In genomic region chr15:40928975-40929729, GRCh38 we compare ENCODE assay signal across 8 cellular contexts. TPM values are rescaled to one million over a fixed set of nuclear protein-coding genes. Genes with fewer than 3 reads are reported as not detected.
A peak's percentile ranks its signal among the peaks of the same experiment; 100 is the strongest.
DNase-seq lines count a peak whose midpoint lies in the region; ATAC-seq and TF ChIP-seq lines count a peak whose summit lies in the region.

Gene DLL4, plus strand, starts transcription at chr15:40929340. Its CDS starts 329 bp downstream, at chr15:40929669.

- peak in 3 of 5 donors; percentile 37 to 49 (median 38) for DNase-seq in CD4-positive, alpha-beta memory T cell
- DNase-seq in NCI-H774 (lab: John Stamatoyannopoulos, UW): peak; percentile 91
- DNase-seq in activated naive CD4-positive, alpha-beta T cell treated with anti-CD3 and anti-CD28 coated beads for 36 hours: peak; percentile 35
- peak; percentile 84 for DNase-seq in cardiac septum (ENCODE audit: low spot score)
- peak; percentile 56 to 79 for DNase-seq in psoas muscle
- DNase-seq in activated CD4-positive, CD25-positive, alpha-beta regulatory T cell treated with anti-CD3 and anti-CD28 coated beads, Interleukin-2, amount 50 U/mL, for 72 hours: no peak

- peak within 1 kb of the TSS; percentile 42 to 57 for H3K4me3 ChIP-seq in CD4-positive, alpha-beta memory T cell (ENCODE audit: low read length in 2 of 2)
- H3K4me3 ChIP-seq in psoas muscle: peak within 1 kb of the TSS; percentile 66

- WGBS in psoas muscle, 3 donors: 1 to 2% (median 1%) methylated on average over 45 to 72 of the region's 72 CpGs

- peaks cover 52% of the 10 kb centered on the region for H3K4me1 ChIP-seq in CD4-positive, alpha-beta memory T cell (ENCODE audit: insufficient read depth, low read length)
- H3K4me1 ChIP-seq in psoas muscle: peaks cover 42% of the 10 kb centered on the region

- peak within 1 kb of the TSS in 1 of 7 donors; percentile 65 for H3K27ac Mint-ChIP-seq in CD4-positive, alpha-beta memory T cell
- no peak within 1 kb of the TSS for H3K27ac Mint-ChIP-seq in activated naive CD4-positive, alpha-beta T cell treated with anti-CD3 and anti-CD28 coated beads for 36 hours

- H3K27ac ChIP-seq in CD4-positive, alpha-beta memory T cell (ENCODE audit: low read depth, low read length): no peak within 1 kb of the TSS
- peak within 1 kb of the TSS; percentile 37 for H3K27ac ChIP-seq in psoas muscle

- intact Hi-C loops in CD4-positive, alpha-beta memory T cell (cut with micrococcal nuclease): loop anchor here (1.0 to 2.0 kb wide), 3 partner anchors 11 to 24 kb away; partner anchors contain the start of gene CHAC1
- intact Hi-C loops in activated naive CD4-positive, alpha-beta T cell treated with anti-CD3 and anti-CD28 coated beads for 36 hours (cut with micrococcal nuclease): loop anchor here (1.0 kb wide), 1 partner anchor 22 kb away; no protein-coding TSS in a partner anchor
- intact Hi-C loops in cardiac septum (cut with DNase I): loop anchor here (1.0 to 2.0 kb wide), 2 partner anchors 11 to 22 kb away; no protein-coding TSS in a partner anchor
- intact Hi-C loops in psoas muscle (cut with DNase I): no loop called here

- peaks cover 33% of the 10 kb centered on the region for H3K27me3 ChIP-seq in CD4-positive, alpha-beta memory T cell (ENCODE audit: insufficient read depth, low read length)
- peaks cover 0 to 75% (median 20%) of the 10 kb centered on the region in 3 donors for H3K27me3 ChIP-seq in psoas muscle (ENCODE audit: insufficient read depth in 3 of 3, low read length in 2 of 3)

- H3K9me3 ChIP-seq in CD4-positive, alpha-beta memory T cell (ENCODE audit: control insufficient read depth in 1 of 2, low read length in 2 of 2): no peaks in the 10 kb centered on the region
- no peaks in the 10 kb centered on the region for H3K9me3 ChIP-seq in psoas muscle

- H3K4me1 Mint-ChIP-seq in CD4-positive, alpha-beta memory T cell: peaks cover 23 to 62% (median 34%) of the 10 kb centered on the region in 4 donors
- peaks cover 40% of the 10 kb centered on the region for H3K4me1 Mint-ChIP-seq in activated naive CD4-positive, alpha-beta T cell treated with anti-CD3 and anti-CD28 coated beads for 36 hours (ENCODE audit: low read depth)

- peaks cover 46 to 54% of the 10 kb centered on the region in 2 donors for H3K27me3 Mint-ChIP-seq in CD4-positive, alpha-beta memory T cell
- peaks cover 66% of the 10 kb centered on the region for H3K27me3 Mint-ChIP-seq in activated naive CD4-positive, alpha-beta T cell treated with anti-CD3 and anti-CD28 coated beads for 36 hours (ENCODE audit: low read depth)

- CTCF ChIA-PET in CD4-positive, alpha-beta memory T cell (lab: Charles Lee; ENCODE audit: partially characterized antibody): interaction anchor here (0.9 to 6.5 kb wide), 4 partner anchors 12 to 26 kb away, joined by 3 to 54 read pairs (median 4); no protein-coding TSS in a partner anchor
- CTCF ChIA-PET in activated naive CD4-positive, alpha-beta T cell treated with anti-CD3 and anti-CD28 coated beads for 36 hours (lab: Charles Lee): interaction anchor here (0.6 to 7.1 kb wide), 6 partner anchors 12 to 394 kb away, joined by 3 to 43 read pairs (median 14); partner anchors contain the start of gene VPS18

- POLR2A ChIA-PET in CD4-positive, alpha-beta memory T cell (lab: Charles Lee; ENCODE audit: partially characterized antibody): interaction anchor here (1.0 to 4.9 kb wide), 4 partner anchors 9 to 21 kb away, joined by 3 to 27 read pairs (median 4); no protein-coding TSS in a partner anchor

- H3K36me3 ChIP-seq in CD4-positive, alpha-beta memory T cell (ENCODE audit: insufficient read depth, low read length): no peaks in the 10 kb centered on the region
- H3K36me3 ChIP-seq in psoas muscle (ENCODE audit: insufficient read depth in 1 of 2, low read depth in 1 of 2): no peaks in the 10 kb centered on the region

- TF ChIP-seq CTCF in psoas muscle (IDR thresholded peaks at IDR 0.05): no peak

- ATAC-seq in HG03097 (IDR thresholded peaks at IDR 0.05; ENCODE audit: low FRiP score, unreplicated experiment) (peak; percentile 36), psoas muscle (peak; percentile 33 to 55 (median 44)), GM18511 (IDR thresholded peaks at IDR 0.05; ENCODE audit: unreplicated experiment) (no peak)

- peaks cover 0 to 1% (median 0%) of the 10 kb centered on the region in 8 donors for H3K9me3 Mint-ChIP-seq in CD4-positive, alpha-beta memory T cell
- H3K9me3 Mint-ChIP-seq in activated naive CD4-positive, alpha-beta T cell treated with anti-CD3 and anti-CD28 coated beads for 36 hours: no peaks in the 10 kb centered on the region

- peak within 1 kb of the TSS; percentile 77 to 92 (median 84) for H3K4me3 Mint-ChIP-seq in CD4-positive, alpha-beta memory T cell
- H3K4me3 Mint-ChIP-seq in activated naive CD4-positive, alpha-beta T cell treated with anti-CD3 and anti-CD28 coated beads for 36 hours: peak within 1 kb of the TSS; percentile 54

- H3K36me3 Mint-ChIP-seq in CD4-positive, alpha-beta memory T cell: no peaks in the 10 kb centered on the region
- H3K36me3 Mint-ChIP-seq in activated naive CD4-positive, alpha-beta T cell treated with anti-CD3 and anti-CD28 coated beads for 36 hours (ENCODE audit: low read depth): no peaks in the 10 kb centered on the region

RNA-seq across cellular contexts. Expression of gene DLL4, which starts in this region (rescaled TPM):
- total RNA-seq in CD4-positive, alpha-beta memory T cell: not detected
- polyA plus RNA-seq in CD4-positive, alpha-beta memory T cell: not detected
- total RNA-seq in activated naive CD4-positive, alpha-beta T cell treated with anti-CD3 and anti-CD28 coated beads for 36 hours: under 1 TPM in 1 of 2 experiments, not detected in 1; 0.14 TPM
- total RNA-seq in cardiac septum: 11.5 TPM
- total RNA-seq in psoas muscle: 10 to 100 TPM in 1 of 4 donors, 1 to 10 TPM in 3; 7.2 to 13.1 (median 9.2) TPM
- 1 to 10 TPM; 4.0 to 6.1 (median 6.0) TPM for polyA plus RNA-seq in psoas muscle

Comparison
In these comparisons a context has a peak if more than half of its experiments do, and no peak if none do; other contexts are left out.
1. RNA of gene DLL4 (total RNA-seq): 11.5 TPM in cardiac septum (single experiment) and 7.2 to 13.1 TPM in psoas muscle; 0.14 TPM in activated naive CD4-positive, alpha-beta T cell treated with anti-CD3 and anti-CD28 coated beads for 36 hours and not detected in CD4-positive, alpha-beta memory T cell; every median in the first group is over 4 times any median in the second.
2. RNA of gene DLL4 (polyA plus RNA-seq): 4.0 to 6.1 TPM in psoas muscle; not detected in CD4-positive, alpha-beta memory T cell; every median in the first group is over 4 times any median in the second.
3. Peak in DNase-seq and H3K4me3 ChIP-seq in CD4-positive, alpha-beta memory T cell; RNA of the gene not detected or under 1 TPM.
4. Peak in DNase-seq in activated naive CD4-positive, alpha-beta T cell treated with anti-CD3 and anti-CD28 coated beads for 36 hours; RNA of the gene not detected or under 1 TPM.
5. intact Hi-C loops: an anchor here in CD4-positive, alpha-beta memory T cell (1.0 to 2.0 kb wide), activated naive CD4-positive, alpha-beta T cell treated with anti-CD3 and anti-CD28 coated beads for 36 hours (1.0 kb wide) and cardiac septum (1.0 to 2.0 kb wide); none called in psoas muscle.